35 cellular contexts compared by ENCODE assay signal in genomic region chr3:20201141-20201540, GRCh38.
"Had no signal": no experiment of that assay in that cellular context is flagged by ENCODE, and none has a peak within 500 bp of the region (broad histone marks: within the 10 kb centered on the region; RNA-seq: fewer than 3 reads in every experiment).

No MANE protein-coding gene starts in this region.

- DNase-seq: Karpas-422, Kasumi-1, MG63, MM.1S, MV-4-11, NCI-H1048, NCI-H1092, NCI-H1092 treated with DMSO at 0.1 percent for 48 hours, NCI-H1105, NCI-H1105 treated with DMSO at 0.1 percent for 48 hours, NCI-H1417, NCI-H1417 treated with DMSO at 0.1 percent for 48 hours, NCI-H1436, NCI-H1436 treated with DMSO at 0.1 percent for 48 hours, NCI-H146, NCI-H1694, NCI-H1694 treated with DMSO at 0.1 percent for 48 hours, NCI-H187, NCI-H187 treated with DMSO at 0.1 percent for 48 hours, NCI-H1930, NCI-H2029, NCI-H2029 treated with DMSO at 0.1 percent for 48 hours, NCI-H2081, NCI-H2081 treated with DMSO at 0.1 percent for 48 hours, NCI-H2107, NCI-H2171, NCI-H2171 treated with DMSO at 0.1 percent for 48 hours, NCI-H2227 treated with DMSO at 0.1 percent for 48 hours, NCI-H226, NCI-H345, NCI-H446, NCI-H446 treated with DMSO at 0.1 percent for 48 hours, NCI-H510A, NCI-H510A treated with DMSO at 0.1 percent for 48 hours had no signal

- H3K4me3 ChIP-seq: MG63 had no signal

- H3K27me3 ChIP-seq: MG63 had no signal

- H3K9me3 ChIP-seq: MG63 had no signal

- H3K36me3 ChIP-seq: MG63 had no signal

- H3K27ac ChIP-seq: KMS-11 had no signal
